Comparison of ENCODE assay signal across 17 cellular contexts in genomic region chrX:124981420-124981819, GRCh38. TPM values are rescaled to one million over a fixed set of nuclear protein-coding genes. Genes with fewer than 3 reads are reported as not detected.
DNase-seq lines count a peak whose midpoint lies in the region; ATAC-seq, FAIRE-seq and TF ChIP-seq lines count a peak whose summit lies in the region.
"Had no signal": no experiment of that assay in that cellular context is flagged by ENCODE, and none has a peak within 500 bp of the region (broad histone marks: within the 10 kb centered on the region; RNA-seq: fewer than 3 reads in every experiment).

No MANE protein-coding gene starts in this region.

- TF ChIP-seq RAD21 in liver (IDR thresholded peaks at IDR 0.05) (no peak), HepG2 (CRISPR knock-in tag; IDR thresholded peaks at IDR 0.05) (no peak)

- no peak for TF ChIP-seq POLR2A in HepG2 (IDR thresholded peaks at IDR 0.05; ENCODE audit: insufficient read depth in 1 of 2, low read depth in 2 of 2, low read length in 2 of 2)

- H3K4me3 ChIP-seq in liver (ENCODE audit: low read depth in 1 of 3, low read length in 3 of 3) (no peak overlapping the region), HepG2 (replicated peaks in 1 of 3; ENCODE audit: insufficient read depth in 1 of 3, low read depth in 2 of 3, low read length in 3 of 3) (no peak overlapping the region)
- H3K4me3 ChIP-seq: A549, GM12878, GM23338 had no signal

- no peak overlapping the region for H3K9ac ChIP-seq in liver (ENCODE audit: low read depth in 1 of 2, low read length in 2 of 2)
- H3K9ac ChIP-seq in HepG2 (ENCODE audit: insufficient read depth, low read depth, low read length) = no peak overlapping the region

- TF ChIP-seq EP300 in HepG2 (IDR thresholded peaks at IDR 0.05; ENCODE audit: low read depth in 2 of 2, low read length in 2 of 2) = no peak
- no peak for TF ChIP-seq EP300 in HepG2 (CRISPR knock-in tag; IDR thresholded peaks at IDR 0.05; ENCODE audit: borderline replicate concordance)

- WGBS in liver = 42% methylated on average over 1 of the region's 1 CpG
- no CpG with 5 or more reads among the region's 1 CpG for WGBS in HepG2 (ENCODE audit: low lambda C conversion rate)

- intact Hi-C loops in HepG2 (cut with micrococcal nuclease; ENCODE audit: unreplicated experiment) = no loop called here

- H4K20me1 ChIP-seq in HepG2 (ENCODE audit: insufficient read depth, low read length) = no peaks in the 10 kb centered on the region

- TF ChIP-seq CTCF in liver (IDR thresholded peaks at IDR 0.05; ENCODE audit: low read depth, low read length, missing input control) (no peak), HepG2 (CRISPR knock-in tag; IDR thresholded peaks at IDR 0.05) (no peak), GM20000 (IDR thresholded peaks at IDR 0.05; ENCODE audit: extremely low read depth, missing control alignments) (no peak)

- no peak for FAIRE-seq in HepG2 (lab: Jason Lieb, UNC)
- FAIRE-seq: GM18507 had no signal

- peaks cover 0 to 12% (median under 1%) of the 10 kb centered on the region in 4 donors for H3K4me1 ChIP-seq in liver (ENCODE audit: control insufficient read depth in 4 of 4, insufficient read depth in 4 of 4, low read length in 3 of 4)
- no peaks in the 10 kb centered on the region for H3K4me1 ChIP-seq in HepG2 (ENCODE audit: insufficient read depth, low read length)
- H3K4me1 ChIP-seq: A549 had no signal

- CTCF ChIA-PET in HepG2 (lab: Yijun Ruan, JAX; ENCODE audit: low intra/inter-chr PET ratio, low total read pairs) = no interaction called here

- in situ Hi-C loops in HepG2 (cut with HindIII; ENCODE audit: extremely low pct_ligation_motif_present, low pct_unique_long_range_greater_than_20kb) = no loop called here

- no peaks in the 10 kb centered on the region for H3K27me3 ChIP-seq in liver (ENCODE audit: control insufficient read depth in 4 of 4, insufficient read depth in 4 of 4, low read length in 3 of 4)
- no peaks in the 10 kb centered on the region for H3K27me3 ChIP-seq in HepG2 (ENCODE audit: control insufficient read depth in 1 of 2, insufficient read depth in 2 of 2, low read length in 2 of 2)

- no peak for DNase-seq in HepG2 (ENCODE audit: low spot score)
- peak; percentile 92 for DNase-seq in NCI-H1694 treated with DMSO at 0.1 percent for 48 hours (lab: John Stamatoyannopoulos, UW)
- peak; percentile 40 to 85 for DNase-seq in cerebellar nuclear complex (lab: John Stamatoyannopoulos, UW)
- no peak for DNase-seq in UCSD-AML1 (lab: John Stamatoyannopoulos, UW; ENCODE audit: unreplicated experiment)
- no peak for DNase-seq in GM20000 (ENCODE audit: low spot score)
- DNase-seq in AG20443 (ENCODE audit: low spot score) = no peak
- DNase-seq: CD8-positive, alpha-beta T cell; COR-L47; DMS53; H7 had no signal

- no peak overlapping the region for H3K4me2 ChIP-seq in HepG2 (ENCODE audit: low read depth, low read length)
- H3K4me2 ChIP-seq: A549, GM23338 had no signal

- H3K9me3 ChIP-seq in liver (ENCODE audit: control insufficient read depth in 4 of 4, low read length in 3 of 4) (no peaks in the 10 kb centered on the region), HepG2 (ENCODE audit: low read length) (no peaks in the 10 kb centered on the region)
- H3K9me3 ChIP-seq: A549 had no signal

- H3K27ac ChIP-seq in liver (ENCODE audit: low read depth in 1 of 2, low read length in 2 of 2) (peak overlapping the region in 1 of 2 donors; percentile 25), HepG2 (ENCODE audit: extremely low read length, insufficient read depth, low read length) (no peak overlapping the region)
- H3K27ac ChIP-seq: A549 had no signal

- no peak overlapping the region for H2AFZ ChIP-seq in HepG2 (ENCODE audit: low read length)
- H2AFZ ChIP-seq: GM23338 had no signal

- H3K36me3 ChIP-seq in liver (ENCODE audit: control insufficient read depth in 4 of 4, insufficient read depth in 3 of 4, low read depth in 1 of 4, low read length in 3 of 4) (no peaks in the 10 kb centered on the region), HepG2 (replicated peaks in 1 of 2; ENCODE audit: control insufficient read depth in 1 of 2, insufficient read depth in 2 of 2, low read length in 2 of 2) (no peaks in the 10 kb centered on the region)

- BruUV-seq in HepG2 (replicated peaks; lab: Mats Ljungman, UMichigan) = no TSS peak

- no peaks in the 10 kb centered on the region for H3K79me2 ChIP-seq in HepG2 (ENCODE audit: insufficient read depth, low read length)

- no peak for ATAC-seq in HepG2
- ATAC-seq: A549; CD8-positive, alpha-beta T cell; GM12878; GM23338 had no signal

- POLR2A ChIA-PET in HepG2 (lab: Yijun Ruan, JAX) = no interaction called here

TF ChIP-seq in liver, 16 proteins besides CTCF, POLR2A, EP300 and RAD21:
- peak; percentile 10 to 35 for TF ChIP-seq HNF4A (conservative IDR thresholded peaks at IDR 0.05)
- no peak for TF ChIP-seq REST (IDR thresholded peaks at IDR 0.05)

TF ChIP-seq in HepG2, 621 proteins besides CTCF, POLR2A, EP300 and RAD21 (continues in another document):
- TF ChIP-seq ZNF503 (CRISPR knock-in tag; IDR thresholded peaks at IDR 0.05) (no peak), ZNF362 (CRISPR knock-in tag; IDR thresholded peaks at IDR 0.05; ENCODE audit: borderline replicate concordance) (no peak)

RNA-seq across cellular contexts. Expression of gene TENM1, which starts 17.8 kb away (rescaled TPM):
- total RNA-seq in liver = 1 to 10 TPM; 5.7 to 9.2 TPM
- 1 to 10 TPM in 1 of 2 donors, under 1 TPM in 1; 0.67 to 2.8 TPM for polyA plus RNA-seq in liver
- under 0.01 TPM in 1 of 2 replicates, not detected in the other for total RNA-seq in HepG2 (2016; rRNA removed; fragmentation: Illumina TruSeq; extraction: Trizol)
- total RNA-seq in HepG2 (2016; cell fraction: cytosol; rRNA removed; fragmentation: Illumina TruSeq; extraction: Trizol; ENCODE audit: low read depth) = not detected in 2 replicates
- under 0.01 TPM in 1 of 2 replicates, not detected in the other for total RNA-seq in HepG2 (2016; cell fraction: insoluble cytoplasmic fraction; rRNA removed; fragmentation: Illumina TruSeq; extraction: Trizol)
- not detected in 2 replicates for total RNA-seq in HepG2 (2016; cell fraction: membrane; rRNA removed; fragmentation: Illumina TruSeq; extraction: Trizol)
- total RNA-seq in HepG2 (2016; cell fraction: nucleus; rRNA removed; fragmentation: Illumina TruSeq; extraction: Trizol) = 0.03 and 0.06 TPM in 2 replicates
- 0.03 and 0.08 TPM in 2 replicates for polyA plus RNA-seq in HepG2 (2011; rRNA removed)
- under 0.01 and 0.01 TPM in 2 replicates for polyA plus RNA-seq in HepG2 (2011; cell fraction: cytosol; rRNA removed)
- polyA plus RNA-seq in HepG2 (2011; cell fraction: nucleus; rRNA removed) = 0.11 and 0.12 TPM in 2 replicates
- polyA plus RNA-seq in HepG2 (2012) = 0.03 and 0.04 TPM in 2 replicates
- not detected in 2 replicates for polyA plus RNA-seq in HepG2 (2016; cell fraction: cytosol; fragmentation: Illumina TruSeq; extraction: Trizol; ENCODE audit: low read depth)
- not detected in 2 replicates for polyA plus RNA-seq in HepG2 (2016; cell fraction: insoluble cytoplasmic fraction; fragmentation: Illumina TruSeq; extraction: Trizol; ENCODE audit: low read depth)
- polyA plus RNA-seq in HepG2 (2016; cell fraction: membrane; fragmentation: Illumina TruSeq; extraction: Trizol; ENCODE audit: low read depth) = not detected in 2 replicates
- polyA plus RNA-seq in HepG2 (2016; cell fraction: nucleus; fragmentation: Illumina TruSeq; extraction: Trizol; ENCODE audit: insufficient read depth, low read depth) = 0.03 and 0.09 TPM in 2 replicates
- polyA minus RNA-seq in HepG2 (2011; rRNA and poly(A)+ RNA removed; ENCODE audit: low replicate concordance) = 0.02 and 0.14 TPM in 2 replicates
- not detected in 2 replicates for polyA minus RNA-seq in HepG2 (2011; cell fraction: cytosol; rRNA and poly(A)+ RNA removed)
- 0.12 and 0.13 TPM in 2 replicates for polyA minus RNA-seq in HepG2 (2011; cell fraction: nucleus; rRNA and poly(A)+ RNA removed)
- polyA plus RNA-seq: AG04450, BJ had no signal

Comparison
In these comparisons a context has a peak if more than half of its experiments do, and no peak if none do; other contexts are left out.
1. DNase-seq: peak in NCI-H1694 treated with DMSO at 0.1 percent for 48 hours (single experiment) and cerebellar nuclear complex (2 of 2); none in HepG2 (single experiment), UCSD-AML1 (single experiment), GM20000 (single experiment) and AG20443 (single experiment).